Comparison of ENCODE assay signal across 13 cellular contexts in genomic region chr9:95764920-95765319, GRCh38.
DNase-seq lines count a peak whose midpoint lies in the region; ATAC-seq, FAIRE-seq and TF ChIP-seq lines count a peak whose summit lies in the region.
"Had no signal": no experiment of that assay in that cellular context is flagged by ENCODE, and none has a peak within 500 bp of the region (broad histone marks: within the 10 kb centered on the region; RNA-seq: fewer than 3 reads in every experiment).

No MANE protein-coding gene starts in this region.

- intact Hi-C loops in K562 (cut with micrococcal nuclease) (no loop called here), transverse colon (cut with DNase I; ENCODE audit: low total_unique reads) (no loop called here)

- in situ Hi-C loops in K562 (cut with MboI), result no loop called here
- in situ Hi-C loops in transverse colon (cut with MboI; ENCODE audit: low pct_ligation_motif_present in 1 of 4, low pct_unique_long_range_greater_than_20kb in 1 of 4, low sequenced_read_pairs in 3 of 4), result no loop called here

- H3K27ac Mint-ChIP-seq in progenitor cell of endocrine pancreas, result no peak overlapping the region

- ATAC-seq in K562, result no peak

- no TSS peak for BruUV-seq in K562 (replicated peaks; lab: Mats Ljungman, UMichigan)

- peaks cover 2 to 32% of the 10 kb centered on the region in 2 experiments; a peak in 4 of 5 replicates for H3K27me3 ChIP-seq in K562 (ENCODE audit: control insufficient read depth in 2 of 2, insufficient read depth in 2 of 2, low read length in 2 of 2)
- H3K27me3 ChIP-seq in mucosa of rectum (ENCODE audit: control insufficient read depth in 2 of 2, insufficient read depth in 2 of 2, low read length in 2 of 2), result no peaks in the 10 kb centered on the region
- H3K27me3 ChIP-seq in transverse colon, result no peaks in the 10 kb centered on the region

- H3K9me3 Mint-ChIP-seq in progenitor cell of endocrine pancreas (ENCODE audit: low read depth), result no peaks in the 10 kb centered on the region

- no peak for TF ChIP-seq RAD21 in K562 (CRISPR knock-in tag; conservative IDR thresholded peaks at IDR 0.05 in 1 of 2, IDR thresholded peaks at IDR 0.05 in 1 of 2)

- peaks cover 10% of the 10 kb centered on the region for H3K27me3 Mint-ChIP-seq in progenitor cell of endocrine pancreas

- TF ChIP-seq CTCF in K562 (IDR thresholded peaks at IDR 0.05 in 2 of 3, conservative IDR thresholded peaks at IDR 0.05 in 1 of 3; ENCODE audit: insufficient read depth in 2 of 3, low read depth in 1 of 3, low read length in 3 of 3) (no peak), transverse colon (IDR thresholded peaks at IDR 0.05) (no peak), progenitor cell of endocrine pancreas (IDR thresholded peaks at IDR 0.05; ENCODE audit: unreplicated experiment) (no peak)

- H3K4me3 ChIP-seq in K562 (no peak overlapping the region), mucosa of rectum (ENCODE audit: low read length in 2 of 2) (peak overlapping the region; percentile 20 to 32), transverse colon (peak overlapping the region in 1 of 4 donors; percentile 21)
- H3K4me3 ChIP-seq: PC-9, thoracic aorta had no signal

- DNase-seq in NCI-H1105 treated with DMSO at 0.1 percent for 48 hours (lab: John Stamatoyannopoulos, UW) (peak; percentile 24), NCI-H1105 (lab: John Stamatoyannopoulos, UW) (no peak), K562 (ENCODE audit: extremely low read depth in 1 of 4, low spot score in 3 of 4) (no peak), transverse colon (no peak), progenitor cell of endocrine pancreas (ENCODE audit: low spot score, unreplicated experiment) (no peak), SKM-1 (lab: John Stamatoyannopoulos, UW; ENCODE audit: unreplicated experiment) (no peak), ureter (ENCODE audit: low spot score) (no peak)
- DNase-seq: activated naive CD4-positive, alpha-beta T cell treated with anti-CD3 and anti-CD28 coated beads, Interleukin-2, amount 50 U/mL, for 16 hours; Kasumi-1; PC-9 had no signal

- H2AFZ ChIP-seq in K562 (ENCODE audit: low read depth, low read length), result no peak overlapping the region
- H2AFZ ChIP-seq: PC-9 had no signal

- no peak for TF ChIP-seq POLR2A in K562 (conservative IDR thresholded peaks at IDR 0.05)
- no peak for TF ChIP-seq POLR2A in transverse colon (IDR thresholded peaks at IDR 0.05)

- no peak overlapping the region for H3K9ac ChIP-seq in K562 (ENCODE audit: insufficient read depth in 1 of 2, low read depth in 2 of 2, low read length in 2 of 2)
- H3K9ac ChIP-seq in mucosa of rectum (ENCODE audit: low read depth in 1 of 2, low read length in 2 of 2), result no peak overlapping the region

- H3K36me3 Mint-ChIP-seq in progenitor cell of endocrine pancreas (ENCODE audit: insufficient read depth), result no peaks in the 10 kb centered on the region

- H4K20me1 ChIP-seq in K562 (replicated peaks; ENCODE audit: control insufficient read depth, insufficient read depth, low read length), result no peaks in the 10 kb centered on the region

- H3K4me1 Mint-ChIP-seq in progenitor cell of endocrine pancreas (ENCODE audit: low read depth), result no peaks in the 10 kb centered on the region

- 1% methylated on average over 9 of the region's 12 CpGs for WGBS in K562 (ENCODE audit: insufficient coverage, low coverage, missing lambda C conversion rate)
- WGBS in transverse colon (ENCODE audit: low coverage in 1 of 2), 2 donors, result 71 to 92% methylated on average over 8 to 12 of the region's 12 CpGs

- H3K27ac ChIP-seq in K562 (ENCODE audit: extremely low read depth, low read depth, low read length), result no peak overlapping the region
- peak overlapping the region in 1 of 2 donors; percentile 68 for H3K27ac ChIP-seq in mucosa of rectum (ENCODE audit: low read depth in 2 of 2, low read length in 2 of 2)
- peak overlapping the region; percentile 30 to 63 (median 54) for H3K27ac ChIP-seq in transverse colon
- H3K27ac ChIP-seq: PC-9, thoracic aorta had no signal

- H3K4me1 ChIP-seq in K562 (replicated peaks in 1 of 2; ENCODE audit: control insufficient read depth in 2 of 2, insufficient read depth in 2 of 2, low read length in 2 of 2), result no peaks in the 10 kb centered on the region
- H3K4me1 ChIP-seq in mucosa of rectum (ENCODE audit: control insufficient read depth in 2 of 2, insufficient read depth in 2 of 2, low read length in 2 of 2), result no peaks in the 10 kb centered on the region
- H3K4me1 ChIP-seq in transverse colon, result peaks cover 0 to 8% (median 2%) of the 10 kb centered on the region in 4 donors

- CTCF ChIA-PET in K562 (lab: Yijun Ruan, JAX; ENCODE audit: low intra/inter-chr PET ratio), result no interaction called here

- POLR2A ChIA-PET in K562 (lab: Yijun Ruan, JAX), result no interaction called here

- H3K79me2 ChIP-seq in K562 (ENCODE audit: control insufficient read depth, insufficient read depth, low read length), result no peaks in the 10 kb centered on the region

- no peak overlapping the region for H3K4me3 Mint-ChIP-seq in progenitor cell of endocrine pancreas (ENCODE audit: low read depth)

- H3K9me1 ChIP-seq in K562 (ENCODE audit: control insufficient read depth, insufficient read depth, low read length), result no peaks in the 10 kb centered on the region

- no peak overlapping the region for H3K4me2 ChIP-seq in K562 (ENCODE audit: insufficient read depth, low read length)
- H3K4me2 ChIP-seq: PC-9 had no signal

- FAIRE-seq in K562 (lab: Jason Lieb, UNC), result no peak
- FAIRE-seq: A204.1 had no signal

- no peak for TF ChIP-seq EP300 in K562 (IDR thresholded peaks at IDR 0.05; ENCODE audit: low read length)
- no peak for TF ChIP-seq EP300 in transverse colon (IDR thresholded peaks at IDR 0.05; ENCODE audit: low read depth)

- H3K36me3 ChIP-seq in K562 (ENCODE audit: control insufficient read depth, insufficient read depth, low read length), result no peaks in the 10 kb centered on the region
- H3K36me3 ChIP-seq in mucosa of rectum (ENCODE audit: control insufficient read depth in 2 of 2, insufficient read depth in 2 of 2, low read length in 2 of 2), result no peaks in the 10 kb centered on the region
- no peaks in the 10 kb centered on the region for H3K36me3 ChIP-seq in transverse colon
- H3K36me3 ChIP-seq: thoracic aorta had no signal

- H3K9me3 ChIP-seq in K562 (replicated peaks; ENCODE audit: control insufficient read depth, insufficient read depth, low read depth, low read length), result no peaks in the 10 kb centered on the region
- no peaks in the 10 kb centered on the region for H3K9me3 ChIP-seq in mucosa of rectum (ENCODE audit: control insufficient read depth in 2 of 2, low read length in 2 of 2)
- no peaks in the 10 kb centered on the region for H3K9me3 ChIP-seq in transverse colon
- H3K9me3 ChIP-seq: thoracic aorta had no signal

TF ChIP-seq in K562, 482 proteins besides CTCF, POLR2A, EP300 and RAD21:
- peak; percentile 85 for TF ChIP-seq HNRNPLL (IDR thresholded peaks at IDR 0.05; ENCODE audit: low read depth, low read length, poor library complexity, severe bottlenecking)
- TF ChIP-seq ZNF184 (CRISPR knock-in tag; IDR thresholded peaks at IDR 0.05), result no peak
- no peak for TF ChIP-seq LCOR (CRISPR knock-in tag; IDR thresholded peaks at IDR 0.05)
